18 cellular contexts compared by ENCODE assay signal in genomic region chr7:156752371-156753297, GRCh38.
DNase-seq lines count a peak whose midpoint lies in the region; ATAC-seq, FAIRE-seq and TF ChIP-seq lines count a peak whose summit lies in the region.
"Had no signal": no experiment of that assay in that cellular context is flagged by ENCODE, and none has a peak within 500 bp of the region (broad histone marks: within the 10 kb centered on the region; RNA-seq: fewer than 3 reads in every experiment).

No MANE protein-coding gene starts in this region.

- TF ChIP-seq CTCF in K562 (IDR thresholded peaks at IDR 0.05 in 2 of 3, conservative IDR thresholded peaks at IDR 0.05 in 1 of 3; ENCODE audit: insufficient read depth in 2 of 3, low read depth in 1 of 3, low read length in 3 of 3) = no peak

- TF ChIP-seq POLR2A in K562 (conservative IDR thresholded peaks at IDR 0.05) = no peak

- FAIRE-seq in K562 (lab: Jason Lieb, UNC) = no peak

- no peaks in the 10 kb centered on the region for H4K20me1 ChIP-seq in K562 (replicated peaks; ENCODE audit: control insufficient read depth, insufficient read depth, low read length)

- no peaks in the 10 kb centered on the region for H3K9me3 ChIP-seq in K562 (replicated peaks; ENCODE audit: control insufficient read depth, insufficient read depth, low read depth, low read length)
- H3K9me3 ChIP-seq: lower lobe of right lung, SJSA1, upper lobe of left lung had no signal

- ATAC-seq in K562 = peak; percentile 47; the same call in 2 of the 3 replicates
- ATAC-seq in GM21526 (IDR thresholded peaks at IDR 0.05; ENCODE audit: low FRiP score, unreplicated experiment) = no peak
- ATAC-seq: esophagus mucosa; lower lobe of right lung; stimulated activated memory B cell treated with anti-CD40 and anti-IgM and Interleukin-4, amounts not matched to agents 10 μg/mL and 1 μg/mL and 100 μg/mL, for 72 hours had no signal

- CTCF ChIA-PET in K562 (lab: Yijun Ruan, JAX; ENCODE audit: low intra/inter-chr PET ratio) = no interaction called here

- no peak overlapping the region for H3K4me2 ChIP-seq in K562 (ENCODE audit: insufficient read depth, low read length)

- in situ Hi-C loops in K562 (cut with MboI) = no loop called here

- H3K27me3 ChIP-seq in K562 (ENCODE audit: control insufficient read depth in 2 of 2, insufficient read depth in 2 of 2, low read length in 2 of 2) = no peaks in the 10 kb centered on the region
- H3K27me3 ChIP-seq: SJSA1, upper lobe of left lung had no signal

- POLR2A ChIA-PET in K562 (lab: Yijun Ruan, JAX) = interaction anchor here (0.6 to 1.4 kb wide), 9 partner anchors 11 to 993 kb away, joined by 3 to 4 read pairs (median 3); no protein-coding TSS in a partner anchor

- 69% methylated on average over 9 of the region's 9 CpGs for WGBS in K562 (ENCODE audit: insufficient coverage, low coverage, missing lambda C conversion rate)

- intact Hi-C loops in K562 (cut with micrococcal nuclease) = no loop called here

- no peak overlapping the region for H3K27ac ChIP-seq in K562 (ENCODE audit: extremely low read depth, low read depth, low read length)
- H3K27ac ChIP-seq: lower lobe of right lung, SJSA1, upper lobe of left lung had no signal

- no peak overlapping the region for H2AFZ ChIP-seq in K562 (ENCODE audit: low read depth, low read length)

- no peaks in the 10 kb centered on the region for H3K9me1 ChIP-seq in K562 (ENCODE audit: control insufficient read depth, insufficient read depth, low read length)

- H3K4me1 ChIP-seq in K562 (replicated peaks in 1 of 2; ENCODE audit: control insufficient read depth in 2 of 2, insufficient read depth in 2 of 2, low read length in 2 of 2) = no peaks in the 10 kb centered on the region
- H3K4me1 ChIP-seq: lower lobe of right lung, SJSA1, upper lobe of left lung had no signal

- no peaks in the 10 kb centered on the region for H3K79me2 ChIP-seq in K562 (ENCODE audit: control insufficient read depth, insufficient read depth, low read length)

- no peak for TF ChIP-seq EP300 in K562 (IDR thresholded peaks at IDR 0.05; ENCODE audit: low read length)

- no peak overlapping the region for H3K9ac ChIP-seq in K562 (ENCODE audit: insufficient read depth in 1 of 2, low read depth in 2 of 2, low read length in 2 of 2)

- DNase-seq in EH (ENCODE audit: low read depth) = peak; percentile 40
- peak; percentile 61 for DNase-seq in M059J (ENCODE audit: low read depth)
- no peak for DNase-seq in K562 (ENCODE audit: extremely low read depth in 1 of 4, low spot score in 3 of 4)
- peak; percentile 95 for DNase-seq in myocyte (ENCODE audit: low read depth)
- DNase-seq in hepatic stellate cell (ENCODE audit: low spot score) = no peak
- DNase-seq in DMS53 treated with DMSO at 0.1 percent for 48 hours (lab: John Stamatoyannopoulos, UW; ENCODE audit: unreplicated experiment) = no peak
- DNase-seq in COLO668 (lab: John Stamatoyannopoulos, UW; ENCODE audit: unreplicated experiment) = no peak
- DNase-seq: activated CD4-positive, alpha-beta T cell treated with anti-CD3 and anti-CD28 coated beads, Interleukin-2, amount 50 U/mL, for 1 hour; cortex of kidney; GOT3; lower lobe of right lung; NCI-H1105; NCI-H446; upper lobe of left lung had no signal

- no peak for TF ChIP-seq RAD21 in K562 (CRISPR knock-in tag; conservative IDR thresholded peaks at IDR 0.05 in 1 of 2, IDR thresholded peaks at IDR 0.05 in 1 of 2)

- no TSS peak for BruUV-seq in K562 (replicated peaks; lab: Mats Ljungman, UMichigan)

- peaks cover 24% of the 10 kb centered on the region; the same call in 2 of the 3 replicates for H3K36me3 ChIP-seq in K562 (ENCODE audit: control insufficient read depth, insufficient read depth, low read length)
- H3K36me3 ChIP-seq: SJSA1 had no signal

- no peak overlapping the region for H3K4me3 ChIP-seq in K562
- H3K4me3 ChIP-seq: lower lobe of right lung, SJSA1, upper lobe of left lung had no signal

TF ChIP-seq in K562, 482 proteins besides CTCF, POLR2A, EP300 and RAD21:
- TF ChIP-seq SPI1 (IDR thresholded peaks at IDR 0.05; ENCODE audit: borderline replicate concordance, low read depth, low read length) (peak; percentile 57; the same call in 1 of the 2 replicates), ZNF143 (CRISPR knock-in tag; IDR thresholded peaks at IDR 0.05) (no peak), HOXB6 (CRISPR knock-in tag; IDR thresholded peaks at IDR 0.05; ENCODE audit: borderline replicate concordance) (no peak), PTBP1 (IDR thresholded peaks at IDR 0.05; ENCODE audit: low read depth, low read length) (no peak), SOX6 (IDR thresholded peaks at IDR 0.05) (no peak)
- TF ChIP-seq, protein P1, sequence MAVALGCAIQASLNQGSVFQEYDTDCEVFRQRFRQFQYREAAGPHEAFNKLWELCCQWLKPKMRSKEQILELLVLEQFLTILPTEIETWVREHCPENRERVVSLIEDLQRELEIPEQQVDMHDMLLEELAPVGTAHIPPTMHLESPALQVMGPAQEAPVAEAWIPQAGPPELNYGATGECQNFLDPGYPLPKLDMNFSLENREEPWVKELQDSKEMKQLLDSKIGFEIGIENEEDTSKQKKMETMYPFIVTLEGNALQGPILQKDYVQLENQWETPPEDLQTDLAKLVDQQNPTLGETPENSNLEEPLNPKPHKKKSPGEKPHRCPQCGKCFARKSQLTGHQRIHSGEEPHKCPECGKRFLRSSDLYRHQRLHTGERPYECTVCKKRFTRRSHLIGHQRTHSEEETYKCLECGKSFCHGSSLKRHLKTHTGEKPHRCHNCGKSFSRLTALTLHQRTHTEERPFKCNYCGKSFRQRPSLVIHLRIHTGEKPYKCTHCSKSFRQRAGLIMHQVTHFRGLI (CRISPR knock-in tag; IDR thresholded peaks at IDR 0.05) = no peak
- TF ChIP-seq, protein P2, sequence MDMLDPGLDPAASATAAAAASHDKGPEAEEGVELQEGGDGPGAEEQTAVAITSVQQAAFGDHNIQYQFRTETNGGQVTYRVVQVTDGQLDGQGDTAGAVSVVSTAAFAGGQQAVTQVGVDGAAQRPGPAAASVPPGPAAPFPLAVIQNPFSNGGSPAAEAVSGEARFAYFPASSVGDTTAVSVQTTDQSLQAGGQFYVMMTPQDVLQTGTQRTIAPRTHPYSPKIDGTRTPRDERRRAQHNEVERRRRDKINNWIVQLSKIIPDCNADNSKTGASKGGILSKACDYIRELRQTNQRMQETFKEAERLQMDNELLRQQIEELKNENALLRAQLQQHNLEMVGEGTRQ (CRISPR knock-in tag; IDR thresholded peaks at IDR 0.05) = no peak
- TF ChIP-seq, protein P3, sequence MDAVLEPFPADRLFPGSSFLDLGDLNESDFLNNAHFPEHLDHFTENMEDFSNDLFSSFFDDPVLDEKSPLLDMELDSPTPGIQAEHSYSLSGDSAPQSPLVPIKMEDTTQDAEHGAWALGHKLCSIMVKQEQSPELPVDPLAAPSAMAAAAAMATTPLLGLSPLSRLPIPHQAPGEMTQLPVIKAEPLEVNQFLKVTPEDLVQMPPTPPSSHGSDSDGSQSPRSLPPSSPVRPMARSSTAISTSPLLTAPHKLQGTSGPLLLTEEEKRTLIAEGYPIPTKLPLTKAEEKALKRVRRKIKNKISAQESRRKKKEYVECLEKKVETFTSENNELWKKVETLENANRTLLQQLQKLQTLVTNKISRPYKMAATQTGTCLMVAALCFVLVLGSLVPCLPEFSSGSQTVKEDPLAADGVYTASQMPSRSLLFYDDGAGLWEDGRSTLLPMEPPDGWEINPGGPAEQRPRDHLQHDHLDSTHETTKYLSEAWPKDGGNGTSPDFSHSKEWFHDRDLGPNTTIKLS (IDR thresholded peaks at IDR 0.05; ENCODE audit: borderline replicate concordance, low read depth) = no peak

Comparison
In these comparisons a context has a peak if more than half of its experiments do, and no peak if none do; other contexts are left out.
1. DNase-seq: peak in EH (single experiment), M059J (single experiment) and myocyte (single experiment); none in K562 (0 of 4), hepatic stellate cell (single experiment), DMS53 treated with DMSO at 0.1 percent for 48 hours (single experiment) and COLO668 (single experiment).